Comparison of ENCODE assay signal across 19 cellular contexts in the genomic region with DNA sequence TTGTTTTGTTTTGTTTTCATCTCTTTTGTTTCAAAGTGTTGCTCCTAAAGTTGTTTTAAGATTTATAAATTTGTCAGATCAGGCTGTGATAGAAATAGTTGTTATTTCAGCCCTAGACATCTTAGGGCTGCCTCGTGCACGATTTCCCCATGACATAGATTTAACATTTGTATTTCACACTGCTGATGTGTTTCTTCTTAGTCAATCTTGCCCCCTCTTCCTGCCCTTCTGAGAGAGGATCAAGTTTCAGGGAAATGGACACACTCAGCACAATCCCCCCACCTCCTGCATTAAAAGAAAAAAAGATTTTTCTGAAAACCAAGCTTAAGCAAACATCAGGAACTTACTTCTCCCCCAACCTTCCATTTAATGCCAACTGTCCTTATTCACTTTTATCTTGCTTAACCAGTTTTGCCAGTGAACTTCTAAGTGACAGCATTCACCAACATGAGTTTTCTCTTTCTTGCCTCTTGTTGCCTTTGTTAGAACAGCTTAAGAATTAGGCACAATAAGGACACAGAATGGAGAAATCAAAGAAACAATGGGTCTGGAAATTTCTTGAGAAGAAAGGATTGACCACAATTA.
DNase-seq lines count a peak whose midpoint lies in the region; ATAC-seq and TF ChIP-seq lines count a peak whose summit lies in the region.
"Had no signal": no experiment of that assay in that cellular context is flagged by ENCODE, and none has a peak within 500 bp of the region (broad histone marks: within the 10 kb centered on the region; RNA-seq: fewer than 3 reads in every experiment).

No MANE protein-coding gene starts in this region.

- no TSS peak for BruUV-seq in PC-3 (replicated peaks; lab: Mats Ljungman, UMichigan)

- 0 out of 2 replicates have a peak overlapping the region, but pooled peaks have one; percentile 7 for H2AFZ ChIP-seq in PC-3 (ENCODE audit: low read length)

- TF ChIP-seq CTCF in PC-3 (conservative IDR thresholded peaks at IDR 0.05; ENCODE audit: low read depth, low read length) (no peak), epithelial cell of esophagus (IDR thresholded peaks at IDR 0.05; ENCODE audit: insufficient read depth, low read depth, low read length, missing control alignments) (no peak), prostate gland (IDR thresholded peaks at IDR 0.05) (no peak)

- no peak overlapping the region for H3K9ac ChIP-seq in PC-3 (ENCODE audit: low read length)

- H3K4me1 ChIP-seq in PC-3 (ENCODE audit: insufficient read depth, low read length) (peaks cover 20% of the 10 kb centered on the region), prostate gland (replicated peaks) (peaks cover 2% of the 10 kb centered on the region)
- H3K4me1 ChIP-seq in effector memory CD4-positive, alpha-beta T cell (ENCODE audit: control insufficient read depth, insufficient read depth, low read length, poor library complexity, severe bottlenecking) = no peaks in the 10 kb centered on the region
- H3K4me1 ChIP-seq: sigmoid colon had no signal

- H3K9me3 ChIP-seq in PC-3 (ENCODE audit: low read length) (no peaks in the 10 kb centered on the region), prostate gland (no peaks in the 10 kb centered on the region)
- no peaks in the 10 kb centered on the region for H3K9me3 ChIP-seq in effector memory CD4-positive, alpha-beta T cell (ENCODE audit: control insufficient read depth, low read length)
- H3K9me3 ChIP-seq: sigmoid colon had no signal

- intact Hi-C loops in PC-3 (cut with micrococcal nuclease) (no loop called here), prostate gland (cut with DNase I) (no loop called here)

- H3K79me2 ChIP-seq in PC-3 (ENCODE audit: low read length) = no peaks in the 10 kb centered on the region

- H3K36me3 ChIP-seq in PC-3 (ENCODE audit: low read depth, low read length) (no peaks in the 10 kb centered on the region), prostate gland (no peaks in the 10 kb centered on the region)
- no peaks in the 10 kb centered on the region for H3K36me3 ChIP-seq in effector memory CD4-positive, alpha-beta T cell (ENCODE audit: control insufficient read depth, insufficient read depth, low read length)
- H3K36me3 ChIP-seq: sigmoid colon had no signal

- H4K20me1 ChIP-seq in PC-3 (ENCODE audit: low read length) = no peaks in the 10 kb centered on the region

- 49% methylated on average over 2 of the region's 2 CpGs for WGBS in prostate gland

- H3F3A ChIP-seq in PC-3 (ENCODE audit: low read length, unreplicated experiment) = no peaks in the 10 kb centered on the region

- no peak for TF ChIP-seq POLR2A in prostate gland (IDR thresholded peaks at IDR 0.05)

- ATAC-seq in PC-3 = peak; percentile 40
- ATAC-seq: activated naive CD8-positive, alpha-beta T cell treated with anti-CD3 and anti-CD28 coated beads, Interleukin-2, amount 50 U/mL, for 24 hours had no signal

- CTCF ChIA-PET in PC-3 (lab: Charles Lee) = no interaction called here

- H3K4me3 ChIP-seq in PC-3 (ENCODE audit: low read length) (no peak overlapping the region), epithelial cell of esophagus (ENCODE audit: low read length) (no peak overlapping the region), prostate gland (no peak overlapping the region)
- H3K4me3 ChIP-seq in effector memory CD4-positive, alpha-beta T cell (ENCODE audit: insufficient read depth, low read depth, low read length, poor library complexity, severe bottlenecking) = no peak overlapping the region
- H3K4me3 ChIP-seq: sigmoid colon had no signal

- no peaks in the 10 kb centered on the region for H3K9me2 ChIP-seq in PC-3 (replicated peaks; ENCODE audit: low read length)

- POLR2A ChIA-PET in PC-3 (lab: Charles Lee; ENCODE audit: unreplicated experiment) = no interaction called here

- H3K4me2 ChIP-seq in PC-3 (ENCODE audit: low read length) = peak overlapping the region; percentile 62

- H3K27me3 ChIP-seq in PC-3 (ENCODE audit: low read length) (no peaks in the 10 kb centered on the region), prostate gland (replicated peaks; ENCODE audit: insufficient read depth) (no peaks in the 10 kb centered on the region)
- H3K27me3 ChIP-seq in effector memory CD4-positive, alpha-beta T cell (replicated peaks; ENCODE audit: control insufficient read depth, insufficient read depth, low read length, poor library complexity, severe bottlenecking) = no peaks in the 10 kb centered on the region
- H3K27me3 ChIP-seq: sigmoid colon had no signal

- H3K27ac ChIP-seq in PC-3 (ENCODE audit: low read length) = peak overlapping the region; percentile 47
- H3K27ac ChIP-seq in prostate gland = peak overlapping the region; percentile 76 to 81
- no peak overlapping the region for H3K27ac ChIP-seq in effector memory CD4-positive, alpha-beta T cell (ENCODE audit: insufficient read depth, low read length, poor library complexity, severe bottlenecking)
- H3K27ac ChIP-seq: sigmoid colon had no signal

- DNase-seq in HT-29 (ENCODE audit: low spot score) (peak; percentile 67), PC-3 (peak; percentile 83), epithelial cell of esophagus (ENCODE audit: low read depth) (peak; percentile 77), prostate gland (ENCODE audit: low spot score) (peak; percentile 35), SKM-1 (lab: John Stamatoyannopoulos, UW; ENCODE audit: unreplicated experiment) (no peak)
- no peak for DNase-seq in effector memory CD4-positive, alpha-beta T cell
- DNase-seq in stimulated activated CD4-positive, alpha-beta T cell treated with anti-CD3 and anti-CD28 coated beads, Interleukin-15, amount 100 ng/mL, for 24 hours = no peak
- DNase-seq: activated CD4-positive, CD25-positive, alpha-beta regulatory T cell treated with anti-CD3 and anti-CD28 coated beads, Interleukin-2, amount 50 U/mL, for 72 hours; activated naive CD8-positive, alpha-beta T cell treated with anti-CD3 and anti-CD28 coated beads, Interleukin-2, amount 50 U/mL, for 24 hours; AML-193; GF-D8; hippocampal formation; KBM-7; kidney; midbrain; NCI-H1092 treated with DMSO at 0.1 percent for 48 hours; SHP77 treated with DMSO at 0.1 percent for 48 hours; sigmoid colon; stimulated activated CD4-positive, alpha-beta T cell treated with anti-CD3 and anti-CD28 coated beads, Interleukin-2, amount 100 ng/mL, for 24 hours had no signal

Comparison
In these comparisons a context has a peak if more than half of its experiments do, and no peak if none do; other contexts are left out.
1. DNase-seq: peak in HT-29 (single experiment), PC-3 (single experiment), epithelial cell of esophagus (single experiment) and prostate gland (single experiment); none in effector memory CD4-positive, alpha-beta T cell (0 of 3), SKM-1 (single experiment) and stimulated activated CD4-positive, alpha-beta T cell treated with anti-CD3 and anti-CD28 coated beads, Interleukin-15, amount 100 ng/mL, for 24 hours (single experiment).